ENCODE assay signal across 18 cellular contexts in genomic region chr17:60168654-60169053, GRCh38. TPM values are rescaled to one million over a fixed set of nuclear protein-coding genes. Genes with fewer than 3 reads are reported as not detected.
DNase-seq lines count a peak whose midpoint lies in the region; ATAC-seq, FAIRE-seq and TF ChIP-seq lines count a peak whose summit lies in the region.
"Had no signal": no experiment of that assay in that cellular context is flagged by ENCODE, and none has a peak within 500 bp of the region (broad histone marks: within the 10 kb centered on the region; RNA-seq: fewer than 3 reads in every experiment).

No MANE protein-coding gene starts in this region.

- H3K4me3 ChIP-seq in GM23338 (no peak overlapping the region), endodermal cell (ENCODE audit: low read length) (no peak overlapping the region), osteoblast (ENCODE audit: insufficient read depth, low read length) (no peak overlapping the region), coronary artery (no peak overlapping the region)
- H3K4me3 ChIP-seq: BLaER1, SJSA1 had no signal

- 79 to 83% methylated on average over 7 of the region's 7 CpGs for WGBS in endodermal cell (ENCODE audit: insufficient coverage in 1 of 2, insufficient read length in 1 of 2), 2 experiments

- no peak for TF ChIP-seq CTCF in GM23338 (conservative IDR thresholded peaks at IDR 0.05; ENCODE audit: low read depth in 2 of 2)
- no peak for TF ChIP-seq CTCF in endodermal cell (conservative IDR thresholded peaks at IDR 0.05)
- no peak for TF ChIP-seq CTCF in osteoblast (IDR thresholded peaks at IDR 0.05; ENCODE audit: extremely low read depth, low read depth, low read length)
- TF ChIP-seq CTCF in coronary artery (IDR thresholded peaks at IDR 0.05), result no peak

- H2AFZ ChIP-seq in GM23338, result no peak overlapping the region
- no peak overlapping the region for H2AFZ ChIP-seq in osteoblast (ENCODE audit: low read length)

- no peaks in the 10 kb centered on the region for H3K9me2 ChIP-seq in GM23338 (ENCODE audit: insufficient read depth)

- H3K9me3 Mint-ChIP-seq in GM23338 (no peaks in the 10 kb centered on the region), endodermal cell (no peaks in the 10 kb centered on the region)
- H3K9me3 Mint-ChIP-seq: CD8-positive, alpha-beta memory T cell had no signal

- H3K4me1 Mint-ChIP-seq in GM23338 (peaks cover 17% of the 10 kb centered on the region), endodermal cell (peaks cover 23% of the 10 kb centered on the region)

- no peaks in the 10 kb centered on the region for H3K4me1 ChIP-seq in GM23338 (ENCODE audit: insufficient read depth)
- peaks cover 4% of the 10 kb centered on the region for H3K4me1 ChIP-seq in endodermal cell (ENCODE audit: control insufficient read depth, insufficient read depth, low read length)
- H3K4me1 ChIP-seq in osteoblast (ENCODE audit: insufficient read depth, low read length), result peaks cover 16% of the 10 kb centered on the region

- DNase-seq in GM23338 (ENCODE audit: low spot score) (no peak), HTR-8/SVneo (ENCODE audit: insufficient read length, low spot score) (peak; percentile 20), endodermal cell (peak; percentile 56), osteoblast (ENCODE audit: insufficient read length, low spot score, missing footprints) (peak; percentile 36), coronary artery (ENCODE audit: low spot score) (no peak), kidney tubule cell (ENCODE audit: low spot score) (no peak), left lobe of liver (ENCODE audit: low spot score) (no peak)
- DNase-seq: CD8-positive, alpha-beta memory T cell; IMR-90; Kasumi-1; NCI-H1417 treated with DMSO at 0.1 percent for 48 hours; NCI-H2081; NCI-H2227 treated with DMSO at 0.1 percent for 48 hours; NCI-H524 treated with DMSO at 0.1 percent for 48 hours had no signal

- no peaks in the 10 kb centered on the region for H3K27me3 ChIP-seq in GM23338 (ENCODE audit: insufficient read depth)
- no peaks in the 10 kb centered on the region for H3K27me3 ChIP-seq in endodermal cell (ENCODE audit: control insufficient read depth, insufficient read depth, low read length, poor library complexity, severe bottlenecking)
- peaks cover 17% of the 10 kb centered on the region for H3K27me3 ChIP-seq in osteoblast (ENCODE audit: insufficient read depth, low read length)
- H3K27me3 ChIP-seq: BLaER1 had no signal

- H3K4me3 Mint-ChIP-seq in GM23338 (no peak overlapping the region; the same call in 2 of the 3 replicates), endodermal cell (no peak overlapping the region)
- H3K4me3 Mint-ChIP-seq: CD8-positive, alpha-beta memory T cell had no signal

- H3K27ac ChIP-seq in GM23338 (ENCODE audit: low read depth) (no peak overlapping the region), endodermal cell (ENCODE audit: low read depth, low read length) (no peak overlapping the region), osteoblast (ENCODE audit: low read depth, low read length) (no peak overlapping the region), coronary artery (no peak overlapping the region)
- H3K27ac ChIP-seq: BLaER1, SJSA1 had no signal

- H3K79me2 ChIP-seq in GM23338 (replicated peaks; ENCODE audit: insufficient read depth), result no peaks in the 10 kb centered on the region
- no peaks in the 10 kb centered on the region for H3K79me2 ChIP-seq in osteoblast (ENCODE audit: insufficient read depth, low read length)

- no peaks in the 10 kb centered on the region for H3K36me3 ChIP-seq in GM23338 (ENCODE audit: insufficient read depth)
- no peaks in the 10 kb centered on the region for H3K36me3 ChIP-seq in endodermal cell (ENCODE audit: control insufficient read depth, insufficient read depth, low read length)
- peaks cover 2% of the 10 kb centered on the region for H3K36me3 ChIP-seq in osteoblast (ENCODE audit: insufficient read depth, low read length)
- H3K36me3 ChIP-seq: BLaER1, SJSA1 had no signal

- H3K27ac Mint-ChIP-seq in GM23338 (no peak overlapping the region), endodermal cell (no peak overlapping the region)
- H3K27ac Mint-ChIP-seq: CD8-positive, alpha-beta memory T cell had no signal

- H3K4me2 ChIP-seq in GM23338 (no peak overlapping the region), osteoblast (ENCODE audit: insufficient read depth, low read length) (no peak overlapping the region)

- FAIRE-seq in HTR-8/SVneo (lab: Jason Lieb, UNC), result peak; percentile 68
- FAIRE-seq: H54 had no signal

- H4K20me1 ChIP-seq in GM23338 (replicated peaks; ENCODE audit: insufficient read depth) (no peaks in the 10 kb centered on the region), osteoblast (ENCODE audit: insufficient read depth, low read length) (peaks cover 3% of the 10 kb centered on the region)
- H4K20me1 ChIP-seq: BLaER1 had no signal

- H3K9ac ChIP-seq in endodermal cell (ENCODE audit: extremely low read depth, low read length, poor library complexity, severe bottlenecking), result no peak overlapping the region
- H3K9ac ChIP-seq: BLaER1 had no signal

- H3K9me3 ChIP-seq in endodermal cell (ENCODE audit: control insufficient read depth, low read length), result no peaks in the 10 kb centered on the region
- no peaks in the 10 kb centered on the region for H3K9me3 ChIP-seq in osteoblast (ENCODE audit: low read depth, low read length)
- H3K9me3 ChIP-seq: BLaER1, SJSA1 had no signal

- 0 out of 2 replicates have a peak, but pooled peaks cover 6% of the 10 kb centered on the region for H3F3A ChIP-seq in GM23338 (replicated peaks; ENCODE audit: low read depth)

- H3K36me3 Mint-ChIP-seq in GM23338 (ENCODE audit: low read depth) (no peaks in the 10 kb centered on the region), endodermal cell (ENCODE audit: low read depth) (no peaks in the 10 kb centered on the region)
- H3K36me3 Mint-ChIP-seq: CD8-positive, alpha-beta memory T cell had no signal

- H3K27me3 Mint-ChIP-seq in GM23338 (ENCODE audit: insufficient read depth, low read depth, poor library complexity) (peaks cover 26% of the 10 kb centered on the region), endodermal cell (ENCODE audit: insufficient read depth) (peaks cover 6% of the 10 kb centered on the region)

- ATAC-seq in GM23338, result peak; percentile 8; the same call in 1 of the 3 replicates
- no peak for ATAC-seq in left lobe of liver

TF ChIP-seq in GM23338, 12 proteins besides CTCF, POLR2A, EP300 and RAD21:
- TF ChIP-seq EZH2 (IDR thresholded peaks at IDR 0.05; ENCODE audit: low read depth, unreplicated experiment) (no peak), ZNF331 (CRISPR knock-in tag; IDR thresholded peaks at IDR 0.05; ENCODE audit: low read depth) (no peak), NANOG (IDR thresholded peaks at IDR 0.05; ENCODE audit: borderline replicate concordance) (no peak), POLR2AphosphoS5 (IDR thresholded peaks at IDR 0.05; ENCODE audit: low read depth) (no peak), ZNF114 (CRISPR knock-in tag; IDR thresholded peaks at IDR 0.05) (no peak), STAT1 (IDR thresholded peaks at IDR 0.05; ENCODE audit: unreplicated experiment) (no peak)

RNA-seq across cellular contexts. Expression of gene CA4, which starts 18.9 kb away (rescaled TPM):
- 4.9 and 8.2 TPM in 2 replicates for total RNA-seq in GM23338 (2014; rRNA removed; shearing (Covaris generic))
- 7.6 and 9.4 TPM in 2 replicates for polyA plus RNA-seq in GM23338 (2016; fragmentation: Nextera tagmentation; extraction: Ambion mirVana)
- total RNA-seq in endodermal cell (1 to 10 TPM; 1.5 to 3.0 TPM), osteoblast (not detected in 2 replicates), left lobe of liver (0.53 TPM)
- polyA plus RNA-seq in endodermal cell (2013, experiment 1 of 2), result 1.5 TPM
- 0.66 TPM for polyA plus RNA-seq in endodermal cell (2013, experiment 2 of 2)
- total RNA-seq: CD8-positive, alpha-beta memory T cell; IMR-90; SJSA1 had no signal
- polyA plus RNA-seq: AG04450; CD8-positive, alpha-beta memory T cell; IMR-90 had no signal

Comparison
In these comparisons a context has a peak if more than half of its experiments do, and no peak if none do; other contexts are left out.
1. DNase-seq: peak in HTR-8/SVneo (single experiment), endodermal cell (single experiment) and osteoblast (single experiment); none in GM23338 (single experiment), coronary artery (single experiment), kidney tubule cell (single experiment) and left lobe of liver (single experiment).